8 cellular contexts compared by ENCODE assay signal in genomic region chr7:130721486-130722277, GRCh38. TPM values are rescaled to one million over a fixed set of nuclear protein-coding genes. Genes with fewer than 3 reads are reported as not detected.
A peak's percentile ranks its signal among the peaks of the same experiment; 100 is the strongest.
DNase-seq lines count a peak whose midpoint lies in the region; ATAC-seq and TF ChIP-seq lines count a peak whose summit lies in the region.

No MANE protein-coding gene starts in this region.

- H3K9ac ChIP-seq in PC-3 (ENCODE audit: low read length): no peak overlapping the region

- no peaks in the 10 kb centered on the region for H3K27me3 Mint-ChIP-seq in GM23338 (ENCODE audit: insufficient read depth, low read depth, poor library complexity)

- H3F3A ChIP-seq in GM23338 (replicated peaks; ENCODE audit: low read depth) (no peaks in the 10 kb centered on the region), PC-3 (ENCODE audit: low read length, unreplicated experiment) (no peaks in the 10 kb centered on the region)

- H3K79me2 ChIP-seq in GM23338 (replicated peaks; ENCODE audit: insufficient read depth) (no peaks in the 10 kb centered on the region), PC-3 (ENCODE audit: low read length) (no peaks in the 10 kb centered on the region)

- no peak overlapping the region for H3K4me2 ChIP-seq in GM23338
- H3K4me2 ChIP-seq in PC-3 (ENCODE audit: low read length): no peak overlapping the region

- H3K9me3 Mint-ChIP-seq in GM23338: no peaks in the 10 kb centered on the region

- H3K4me1 ChIP-seq in GM23338 (ENCODE audit: insufficient read depth) (no peaks in the 10 kb centered on the region), PC-3 (ENCODE audit: insufficient read depth, low read length) (no peaks in the 10 kb centered on the region), thoracic aorta (ENCODE audit: control insufficient read depth in 1 of 2, low read depth in 2 of 2) (no peaks in the 10 kb centered on the region)

- no TSS peak for BruUV-seq in PC-3 (replicated peaks; lab: Mats Ljungman, UMichigan)

- H3K9me2 ChIP-seq in GM23338 (ENCODE audit: insufficient read depth): no peaks in the 10 kb centered on the region
- H3K9me2 ChIP-seq in PC-3 (replicated peaks; ENCODE audit: low read length): no peaks in the 10 kb centered on the region

- H4K20me1 ChIP-seq in GM23338 (replicated peaks; ENCODE audit: insufficient read depth): no peaks in the 10 kb centered on the region
- H4K20me1 ChIP-seq in PC-3 (ENCODE audit: low read length): no peaks in the 10 kb centered on the region

- no peaks in the 10 kb centered on the region for H3K36me3 Mint-ChIP-seq in GM23338 (ENCODE audit: low read depth)

- POLR2A ChIA-PET in BJ (lab: Charles Lee): no interaction called here
- POLR2A ChIA-PET in PC-3 (lab: Charles Lee; ENCODE audit: unreplicated experiment): interaction anchor here (0.5 kb wide), 1 partner anchor 516 kb away, joined by 3 read pairs; the partner anchor contains the start of gene TMEM209

- H3K4me3 ChIP-seq in BJ (ENCODE audit: low read depth, low read length) (no peak overlapping the region), GM23338 (no peak overlapping the region), PC-3 (ENCODE audit: low read length) (no peak overlapping the region), thoracic aorta (no peak overlapping the region)

- no peak overlapping the region for H3K27ac ChIP-seq in GM23338 (ENCODE audit: low read depth)
- no peak overlapping the region for H3K27ac ChIP-seq in PC-3 (ENCODE audit: low read length)
- no peak overlapping the region for H3K27ac ChIP-seq in thoracic aorta

- H3K9me3 ChIP-seq in PC-3 (ENCODE audit: low read length): no peaks in the 10 kb centered on the region
- no peaks in the 10 kb centered on the region for H3K9me3 ChIP-seq in thoracic aorta

- H3K27me3 ChIP-seq in BJ (ENCODE audit: control insufficient read depth, insufficient read depth, low read length): peaks cover 3% of the 10 kb centered on the region
- H3K27me3 ChIP-seq in GM23338 (ENCODE audit: insufficient read depth): no peaks in the 10 kb centered on the region
- H3K27me3 ChIP-seq in PC-3 (ENCODE audit: low read length): peaks cover 17% of the 10 kb centered on the region
- no peaks in the 10 kb centered on the region for H3K27me3 ChIP-seq in thoracic aorta (replicated peaks; ENCODE audit: insufficient read depth)

- H3K27ac Mint-ChIP-seq in GM23338: no peak overlapping the region

- H2AFZ ChIP-seq in GM23338 (no peak overlapping the region), PC-3 (ENCODE audit: low read length) (no peak overlapping the region)

- ATAC-seq in GM23338: peak; percentile 98
- ATAC-seq in PC-3: peak; percentile 99
- peak; percentile 93 for ATAC-seq in left lobe of liver
- ATAC-seq in thoracic aorta (ENCODE audit: insufficient number of reproducible peaks, low FRiP score, low read depth): no peak

- H3K4me1 Mint-ChIP-seq in GM23338: peaks cover 3% of the 10 kb centered on the region; the same call in 1 of the 3 replicates

- DNase-seq in BJ (ENCODE audit: low read depth) (no peak), GM23338 (ENCODE audit: low spot score) (peak; percentile 81), PC-3 (peak; percentile 69), cerebellar cortex (ENCODE audit: low spot score) (peak; percentile 74), left lobe of liver (ENCODE audit: low spot score) (peak; percentile 58), thoracic aorta (ENCODE audit: low spot score) (no peak), 8988T (no peak)
- DNase-seq in activated CD4-positive, CD25-positive, alpha-beta regulatory T cell (lab: John Stamatoyannopoulos, UW): no peak

- CTCF ChIA-PET in BJ (lab: Yijun Ruan, JAX) (interaction anchor here (0.5 to 3.0 kb wide), 19 partner anchors 9 to 661 kb away, joined by 3 to 35 read pairs (median 4); partner anchors contain the start of gene KLHDC10), PC-3 (lab: Charles Lee) (interaction anchor here (0.6 kb wide), 1 partner anchor 659 kb away, joined by 4 read pairs; no protein-coding TSS in a partner anchor)

- H3K4me3 Mint-ChIP-seq in GM23338: no peak overlapping the region

- no peaks in the 10 kb centered on the region for H3K36me3 ChIP-seq in BJ (ENCODE audit: control insufficient read depth, insufficient read depth, low read length)
- no peaks in the 10 kb centered on the region for H3K36me3 ChIP-seq in GM23338 (ENCODE audit: insufficient read depth)
- H3K36me3 ChIP-seq in PC-3 (ENCODE audit: low read depth, low read length): no peaks in the 10 kb centered on the region
- H3K36me3 ChIP-seq in thoracic aorta: no peaks in the 10 kb centered on the region

- TF ChIP-seq CTCF in BJ (IDR thresholded peaks at IDR 0.05; ENCODE audit: insufficient read depth, low read depth, low read length) (peak; percentile 72), GM23338 (conservative IDR thresholded peaks at IDR 0.05; ENCODE audit: low read depth in 2 of 2) (peak; percentile 74 to 92), PC-3 (conservative IDR thresholded peaks at IDR 0.05; ENCODE audit: low read depth, low read length) (peak; percentile 69), thoracic aorta (IDR thresholded peaks at IDR 0.05) (peak; percentile 45)

- intact Hi-C loops in PC-3 (cut with micrococcal nuclease): loop anchor here (1.0 to 10.0 kb wide), 2 partner anchors 477 to 649 kb away; no protein-coding TSS in a partner anchor

TF ChIP-seq in GM23338, 12 proteins besides CTCF, POLR2A, EP300 and RAD21 (continues in another document):
- TF ChIP-seq, protein P1, sequence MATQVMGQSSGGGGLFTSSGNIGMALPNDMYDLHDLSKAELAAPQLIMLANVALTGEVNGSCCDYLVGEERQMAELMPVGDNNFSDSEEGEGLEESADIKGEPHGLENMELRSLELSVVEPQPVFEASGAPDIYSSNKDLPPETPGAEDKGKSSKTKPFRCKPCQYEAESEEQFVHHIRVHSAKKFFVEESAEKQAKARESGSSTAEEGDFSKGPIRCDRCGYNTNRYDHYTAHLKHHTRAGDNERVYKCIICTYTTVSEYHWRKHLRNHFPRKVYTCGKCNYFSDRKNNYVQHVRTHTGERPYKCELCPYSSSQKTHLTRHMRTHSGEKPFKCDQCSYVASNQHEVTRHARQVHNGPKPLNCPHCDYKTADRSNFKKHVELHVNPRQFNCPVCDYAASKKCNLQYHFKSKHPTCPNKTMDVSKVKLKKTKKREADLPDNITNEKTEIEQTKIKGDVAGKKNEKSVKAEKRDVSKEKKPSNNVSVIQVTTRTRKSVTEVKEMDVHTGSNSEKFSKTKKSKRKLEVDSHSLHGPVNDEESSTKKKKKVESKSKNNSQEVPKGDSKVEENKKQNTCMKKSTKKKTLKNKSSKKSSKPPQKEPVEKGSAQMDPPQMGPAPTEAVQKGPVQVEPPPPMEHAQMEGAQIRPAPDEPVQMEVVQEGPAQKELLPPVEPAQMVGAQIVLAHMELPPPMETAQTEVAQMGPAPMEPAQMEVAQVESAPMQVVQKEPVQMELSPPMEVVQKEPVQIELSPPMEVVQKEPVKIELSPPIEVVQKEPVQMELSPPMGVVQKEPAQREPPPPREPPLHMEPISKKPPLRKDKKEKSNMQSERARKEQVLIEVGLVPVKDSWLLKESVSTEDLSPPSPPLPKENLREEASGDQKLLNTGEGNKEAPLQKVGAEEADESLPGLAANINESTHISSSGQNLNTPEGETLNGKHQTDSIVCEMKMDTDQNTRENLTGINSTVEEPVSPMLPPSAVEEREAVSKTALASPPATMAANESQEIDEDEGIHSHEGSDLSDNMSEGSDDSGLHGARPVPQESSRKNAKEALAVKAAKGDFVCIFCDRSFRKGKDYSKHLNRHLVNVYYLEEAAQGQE (IDR thresholded peaks at IDR 0.05; ENCODE audit: unreplicated experiment): no peak
- TF ChIP-seq NANOG (IDR thresholded peaks at IDR 0.05; ENCODE audit: borderline replicate concordance): no peak
- TF ChIP-seq EZH2 (IDR thresholded peaks at IDR 0.05; ENCODE audit: low read depth, unreplicated experiment): no peak
- no peak for TF ChIP-seq JUNB (IDR thresholded peaks at IDR 0.05; ENCODE audit: unreplicated experiment)
- TF ChIP-seq, protein P2, sequence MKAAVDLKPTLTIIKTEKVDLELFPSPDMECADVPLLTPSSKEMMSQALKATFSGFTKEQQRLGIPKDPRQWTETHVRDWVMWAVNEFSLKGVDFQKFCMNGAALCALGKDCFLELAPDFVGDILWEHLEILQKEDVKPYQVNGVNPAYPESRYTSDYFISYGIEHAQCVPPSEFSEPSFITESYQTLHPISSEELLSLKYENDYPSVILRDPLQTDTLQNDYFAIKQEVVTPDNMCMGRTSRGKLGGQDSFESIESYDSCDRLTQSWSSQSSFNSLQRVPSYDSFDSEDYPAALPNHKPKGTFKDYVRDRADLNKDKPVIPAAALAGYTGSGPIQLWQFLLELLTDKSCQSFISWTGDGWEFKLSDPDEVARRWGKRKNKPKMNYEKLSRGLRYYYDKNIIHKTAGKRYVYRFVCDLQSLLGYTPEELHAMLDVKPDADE (IDR thresholded peaks at IDR 0.05): no peak
- TF ChIP-seq ZNF114 (CRISPR knock-in tag; IDR thresholded peaks at IDR 0.05): no peak
- no peak for TF ChIP-seq STAT1 (IDR thresholded peaks at IDR 0.05; ENCODE audit: unreplicated experiment)
- no peak for TF ChIP-seq CREB1 (CRISPR knock-in tag; IDR thresholded peaks at IDR 0.05; ENCODE audit: low read depth)
- no peak for TF ChIP-seq ZNF331 (CRISPR knock-in tag; IDR thresholded peaks at IDR 0.05; ENCODE audit: low read depth)
- no peak for TF ChIP-seq POLR2AphosphoS5 (IDR thresholded peaks at IDR 0.05; ENCODE audit: low read depth)
- TF ChIP-seq EZH2phosphoT487 (IDR thresholded peaks at IDR 0.05; ENCODE audit: unreplicated experiment): no peak

RNA-seq across cellular contexts. Expression of gene KLF14, which starts 12.3 kb away (rescaled TPM):
- polyA plus RNA-seq in BJ (2011; rRNA removed): not detected in 2 replicates
- 0.05 and 0.15 TPM in 2 replicates for polyA minus RNA-seq in BJ (2011; rRNA and poly(A)+ RNA removed)
- total RNA-seq in GM23338 (2014; rRNA removed; shearing (Covaris generic)): not detected in 2 replicates
- not detected in 2 replicates for polyA plus RNA-seq in GM23338 (2016; fragmentation: Nextera tagmentation; extraction: Ambion mirVana)
- total RNA-seq in PC-3 (2014; rRNA removed): not detected in 2 replicates
- total RNA-seq in left lobe of liver: not detected
- total RNA-seq in thoracic aorta: not detected

RNA-seq across cellular contexts. Expression of gene TSGA13, which starts 35.3 kb away (rescaled TPM):
- polyA plus RNA-seq in BJ (2011; rRNA removed) (not detected in 2 replicates), GM23338 (2016; fragmentation: Nextera tagmentation; extraction: Ambion mirVana) (not detected in 2 replicates)
- polyA minus RNA-seq in BJ (2011; rRNA and poly(A)+ RNA removed): not detected in 2 replicates
- total RNA-seq in GM23338 (2014; rRNA removed; shearing (Covaris generic)): not detected in 2 replicates
- total RNA-seq in PC-3 (2014; rRNA removed) (not detected in 2 replicates), left lobe of liver (not detected), thoracic aorta (not detected)

RNA-seq across cellular contexts. Expression of gene COPG2, which starts 53.1 kb away (rescaled TPM):
- polyA plus RNA-seq in BJ (2011; rRNA removed): 22.1 and 36.5 TPM in 2 replicates
- 17.8 and 21.9 TPM in 2 replicates for polyA minus RNA-seq in BJ (2011; rRNA and poly(A)+ RNA removed)
- total RNA-seq in GM23338 (2014; rRNA removed; shearing (Covaris generic)): 66.3 and 72.4 TPM in 2 replicates
- 4.9 and 5.1 TPM in 2 replicates for polyA plus RNA-seq in GM23338 (2016; fragmentation: Nextera tagmentation; extraction: Ambion mirVana)
- 9.1 and 10.3 TPM in 2 replicates for total RNA-seq in PC-3 (2014; rRNA removed)
- total RNA-seq in left lobe of liver: 5.4 TPM
- total RNA-seq in thoracic aorta: 1 to 10 TPM; 8.8 to 9.5 TPM

Comparison
In these comparisons a context has a peak if more than half of its experiments do, and no peak if none do; other contexts are left out.
1. DNase-seq: peak in GM23338 (single experiment), PC-3 (single experiment), cerebellar cortex (single experiment) and left lobe of liver (single experiment); none in BJ (single experiment), thoracic aorta (single experiment), 8988T (single experiment) and activated CD4-positive, CD25-positive, alpha-beta regulatory T cell (0 of 4).
2. Peak in every context shown above with its lines, with median percentiles within 50 percentile points of each other: CTCF ChIP-seq.